ENCODE assay signal across 8 cellular contexts in genomic region chr2:125822746-125823145, GRCh38.
"Had no signal": no experiment of that assay in that cellular context is flagged by ENCODE, and none has a peak within 500 bp of the region (broad histone marks: within the 10 kb centered on the region; RNA-seq: fewer than 3 reads in every experiment).

No MANE protein-coding gene starts in this region.

- DNase-seq: GDM1, GF-D8 had no signal

- FAIRE-seq: G401.6, GM12878, GM12891, GM12892, GM18507, GM19239 had no signal

- H3K4me3 ChIP-seq: GM12878 had no signal
